8 cellular contexts compared by ENCODE assay signal in genomic region chr19:2982983-2983350, GRCh38. TPM values are rescaled to one million over a fixed set of nuclear protein-coding genes. Genes with fewer than 3 reads are reported as not detected.
DNase-seq lines count a peak whose midpoint lies in the region; ATAC-seq and TF ChIP-seq lines count a peak whose summit lies in the region.

No MANE protein-coding gene starts in this region.

- H3K4me3 ChIP-seq in fibroblast of villous mesenchyme (ENCODE audit: low read depth, low read length) = no peak overlapping the region

- ATAC-seq in HG03045 (IDR thresholded peaks at IDR 0.05; ENCODE audit: unreplicated experiment) (no peak), GM21360 (IDR thresholded peaks at IDR 0.05; ENCODE audit: unreplicated experiment) (no peak)

- H3K9me3 ChIP-seq in ES-I3 (ENCODE audit: control insufficient read depth, insufficient read depth, low read length) = no peaks in the 10 kb centered on the region

- peak; percentile 63 for DNase-seq in RPMI7951 (ENCODE audit: low read depth)
- DNase-seq in fibroblast of villous mesenchyme (ENCODE audit: low read depth) = peak; percentile 89
- DNase-seq in posterior vena cava (ENCODE audit: low spot score) = peak; percentile 96
- no peak for DNase-seq in T-helper 9 cell
- no peak for DNase-seq in NCI-H526 treated with DMSO at 0.1 percent for 48 hours (lab: John Stamatoyannopoulos, UW)

- H3K9ac ChIP-seq in ES-I3 (ENCODE audit: low read depth, low read length) = peak overlapping the region; percentile 16; the same call in 1 of the 2 replicates

- intact Hi-C loops in posterior vena cava (cut with DNase I) = no loop called here

- no peaks in the 10 kb centered on the region for H3K36me3 ChIP-seq in ES-I3 (ENCODE audit: insufficient read depth, low read length)

- no peak for TF ChIP-seq CTCF in fibroblast of villous mesenchyme (IDR thresholded peaks at IDR 0.05; ENCODE audit: insufficient read depth, low read depth, low read length)

- peaks cover 29% of the 10 kb centered on the region for H3K4me1 ChIP-seq in ES-I3 (ENCODE audit: insufficient read depth, low read length)

RNA-seq across cellular contexts. Expression of gene TLE6, which starts 5.6 kb away (rescaled TPM):
- total RNA-seq in RPMI7951 (2014; rRNA removed; shearing (Covaris generic)) = 0.84 and 3.9 TPM in 2 replicates
- 0.97 and 1.7 TPM in 2 replicates for total RNA-seq in fibroblast of villous mesenchyme
- 1 to 10 TPM in 1 of 2 donors, under 1 TPM in 1; 0.57 to 3.4 TPM for total RNA-seq in posterior vena cava

RNA-seq across cellular contexts. Expression of gene ZNF77, which starts 38.2 kb away (rescaled TPM):
- 9.1 and 12.0 TPM in 2 replicates for total RNA-seq in RPMI7951 (2014; rRNA removed; shearing (Covaris generic))
- total RNA-seq in fibroblast of villous mesenchyme = 3.0 and 4.8 TPM in 2 replicates
- 1 to 10 TPM; 2.4 to 4.0 TPM for total RNA-seq in posterior vena cava

RNA-seq across cellular contexts. Expression of gene TLE2, which starts 46.1 kb away (rescaled TPM):
- not detected in 2 replicates for total RNA-seq in RPMI7951 (2014; rRNA removed; shearing (Covaris generic))
- total RNA-seq in fibroblast of villous mesenchyme = 0.32 and 1.7 TPM in 2 replicates
- 10 to 100 TPM; 39.4 to 61.4 TPM for total RNA-seq in posterior vena cava

Comparison
In these comparisons a context has a peak if more than half of its experiments do, and no peak if none do; other contexts are left out.
1. DNase-seq: peak in RPMI7951 (single experiment), fibroblast of villous mesenchyme (single experiment) and posterior vena cava (single experiment); none in T-helper 9 cell (single experiment) and NCI-H526 treated with DMSO at 0.1 percent for 48 hours (single experiment).
2. RNA of gene TLE2, which starts 46.1 kb away (total RNA-seq): 39.4 to 61.4 TPM in posterior vena cava; 0.32 to 1.7 TPM in fibroblast of villous mesenchyme and not detected in RPMI7951; every median in the first group is over 10 times any median in the second.